Comparison of ENCODE assay signal across 11 cellular contexts in the genomic region with DNA sequence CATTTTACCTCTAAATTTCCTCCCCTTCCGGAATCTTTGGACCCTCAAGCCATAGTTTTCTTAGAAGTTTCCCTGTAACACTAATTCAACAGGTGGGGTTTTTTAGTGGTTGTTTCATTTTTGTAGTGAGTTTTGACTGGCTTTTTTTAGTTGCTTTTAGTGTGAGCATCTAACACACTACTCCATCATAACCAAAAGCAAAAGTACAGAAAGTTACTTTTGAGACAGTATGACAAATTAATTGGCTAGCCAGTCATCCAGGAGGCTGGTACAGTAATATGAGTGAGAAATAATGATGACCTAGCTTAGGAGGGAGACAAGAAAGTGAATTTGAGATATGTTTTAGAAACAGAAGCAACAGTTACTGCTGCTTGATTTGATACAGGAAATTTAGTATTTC.
DNase-seq lines count a peak whose midpoint lies in the region; ATAC-seq lines count a peak whose summit lies in the region.
"Had no signal": no experiment of that assay in that cellular context is flagged by ENCODE, and none has a peak within 500 bp of the region (broad histone marks: within the 10 kb centered on the region; RNA-seq: fewer than 3 reads in every experiment).

No MANE protein-coding gene starts in this region.

- DNase-seq in kidney tubule cell (ENCODE audit: low spot score) = peak; percentile 3
- no peak for DNase-seq in NCI-H748 (lab: John Stamatoyannopoulos, UW; ENCODE audit: unreplicated experiment)
- no peak for DNase-seq in substantia nigra (lab: John Stamatoyannopoulos, UW)
- no peak for DNase-seq in SJCRH30
- DNase-seq: DND-41, NCI-H446, pancreas had no signal

- H3K27ac ChIP-seq in substantia nigra (ENCODE audit: low read depth, low read length, poor library complexity, severe bottlenecking) (no peak overlapping the region), SJCRH30 (no peak overlapping the region)
- H3K27ac ChIP-seq: HL-60, pancreas had no signal

- H3K27me3 ChIP-seq in SJCRH30 = no peaks in the 10 kb centered on the region
- H3K27me3 ChIP-seq: pancreas had no signal

- no peak overlapping the region for H3K4me3 ChIP-seq in SJCRH30
- H3K4me3 ChIP-seq: pancreas had no signal

- no peaks in the 10 kb centered on the region for H3K9me3 ChIP-seq in SJCRH30 (replicated peaks)
- H3K9me3 ChIP-seq: pancreas had no signal

- no peaks in the 10 kb centered on the region; the same call in 1 of the 2 replicates for H3K36me3 ChIP-seq in SJCRH30
- H3K36me3 ChIP-seq: pancreas had no signal

- H3K4me1 ChIP-seq in SJCRH30 = no peaks in the 10 kb centered on the region

- ATAC-seq in GM18873 (IDR thresholded peaks at IDR 0.05; ENCODE audit: low FRiP score, unreplicated experiment) (peak; percentile 85), GM21529 (IDR thresholded peaks at IDR 0.05; ENCODE audit: unreplicated experiment) (peak; percentile 90), HG03342 (IDR thresholded peaks at IDR 0.05; ENCODE audit: unreplicated experiment) (peak; percentile 87)
- ATAC-seq: pancreas had no signal
